In the genomic region with DNA sequence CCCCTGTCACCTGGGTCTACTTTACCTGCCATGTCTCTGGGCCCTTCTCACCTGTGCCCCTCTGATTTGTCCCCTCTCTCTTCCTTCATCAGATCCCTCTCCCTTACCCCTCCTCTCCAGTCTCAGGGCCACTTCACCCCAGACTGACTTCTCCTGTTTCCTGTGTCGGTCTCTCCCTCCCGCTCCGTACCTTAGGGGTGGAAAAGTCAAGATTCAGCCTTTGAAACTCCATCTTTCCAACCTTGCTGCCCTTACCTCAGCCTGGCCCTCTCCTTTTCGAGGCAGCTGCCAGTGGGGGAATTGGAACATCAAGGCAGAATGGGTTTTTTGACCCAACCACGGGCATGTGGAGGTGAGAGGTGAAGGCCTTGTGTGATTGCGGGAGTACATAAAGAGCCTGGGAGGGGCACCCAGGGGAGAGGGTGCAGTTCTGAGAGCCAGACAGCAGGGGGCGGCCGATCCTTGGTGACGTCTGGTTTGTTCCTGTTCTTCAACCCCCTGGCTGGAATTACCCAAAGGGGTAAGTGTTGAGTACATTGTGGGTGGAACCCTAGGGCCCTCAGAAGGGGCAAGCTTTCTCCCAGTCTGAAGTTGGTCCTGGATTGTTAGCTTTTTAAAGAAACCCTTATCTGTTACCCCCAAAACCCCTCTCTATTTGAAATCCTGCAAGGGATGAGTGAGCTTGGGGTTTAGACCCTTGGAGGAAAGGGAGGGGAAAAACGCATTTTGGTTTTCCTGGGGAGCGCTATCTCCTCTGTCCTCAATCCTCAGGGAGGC, we compare ENCODE assay signal across 8 cellular contexts. TPM values are rescaled to one million over a fixed set of nuclear protein-coding genes. Genes with fewer than 3 reads are reported as not detected.
DNase-seq lines count a peak whose midpoint lies in the region; ATAC-seq and TF ChIP-seq lines count a peak whose summit lies in the region.

No MANE protein-coding gene starts in this region.

- H3K79me2 ChIP-seq in MM.1S (ENCODE audit: low read length) (no peaks in the 10 kb centered on the region), SU-DHL-6 (ENCODE audit: insufficient read depth, low read length) (no peaks in the 10 kb centered on the region)

- peaks cover 40% of the 10 kb centered on the region for H3K27me3 Mint-ChIP-seq in activated naive CD8-positive, alpha-beta T cell treated with anti-CD3 and anti-CD28 coated beads for 36 hours

- no peaks in the 10 kb centered on the region for H3K36me3 ChIP-seq in MM.1S (replicated peaks; ENCODE audit: insufficient read depth, low read length)
- no peaks in the 10 kb centered on the region for H3K36me3 ChIP-seq in SU-DHL-6 (ENCODE audit: low read length)
- H3K36me3 ChIP-seq in cardiac muscle cell = no peaks in the 10 kb centered on the region

- H3K4me2 ChIP-seq in MM.1S (ENCODE audit: low read depth, low read length) (no peak overlapping the region), SU-DHL-6 (ENCODE audit: low read depth, low read length, poor library complexity, severe bottlenecking) (no peak overlapping the region)

- H3K4me1 ChIP-seq in MM.1S (ENCODE audit: low read length) = no peaks in the 10 kb centered on the region
- H3K4me1 ChIP-seq in cardiac muscle cell (ENCODE audit: low read depth) = peaks cover 12% of the 10 kb centered on the region

- H3K9ac ChIP-seq in MM.1S (ENCODE audit: low read length) = no peak overlapping the region
- H3K9ac ChIP-seq in SU-DHL-6 (ENCODE audit: low read length) = no peak overlapping the region

- H3K27ac Mint-ChIP-seq in activated naive CD8-positive, alpha-beta T cell treated with anti-CD3 and anti-CD28 coated beads for 36 hours = no peak overlapping the region

- no peaks in the 10 kb centered on the region for H3K9me3 Mint-ChIP-seq in activated naive CD8-positive, alpha-beta T cell treated with anti-CD3 and anti-CD28 coated beads for 36 hours

- DNase-seq in AG08395 (ENCODE audit: low spot score) (peak; percentile 89), MM.1S (peak; percentile 58), cardiac muscle cell (ENCODE audit: low read depth in 1 of 2, low spot score in 1 of 2) (peak; percentile 74 to 78), renal cortical epithelial cell (ENCODE audit: low read depth) (peak; percentile 44)
- DNase-seq in activated naive CD8-positive, alpha-beta T cell treated with anti-CD3 and anti-CD28 coated beads for 36 hours = peak; percentile 76

- H3K27me3 ChIP-seq in MM.1S (replicated peaks; ENCODE audit: insufficient read depth, low read length) (peaks cover 12% of the 10 kb centered on the region; the same call in 1 of the 2 replicates), SU-DHL-6 (ENCODE audit: low read length) (no peaks in the 10 kb centered on the region), cardiac muscle cell (peaks cover 15% of the 10 kb centered on the region)

- H3K4me1 Mint-ChIP-seq in activated naive CD8-positive, alpha-beta T cell treated with anti-CD3 and anti-CD28 coated beads for 36 hours = no peaks in the 10 kb centered on the region

- H3F3A ChIP-seq in MM.1S (ENCODE audit: insufficient read depth, low read length) (no peaks in the 10 kb centered on the region), SU-DHL-6 (ENCODE audit: insufficient read depth) (no peaks in the 10 kb centered on the region)

- TF ChIP-seq CTCF in MM.1S (IDR thresholded peaks at IDR 0.05; ENCODE audit: low read length) (peak; percentile 89), SU-DHL-6 (IDR thresholded peaks at IDR 0.05; ENCODE audit: insufficient read depth, low read length, poor library complexity, severe bottlenecking) (peak; percentile 90), cardiac muscle cell (IDR thresholded peaks at IDR 0.05; ENCODE audit: low read depth, low read length) (peak; percentile 89)

- no peak overlapping the region for H2AFZ ChIP-seq in MM.1S (ENCODE audit: low read length)
- H2AFZ ChIP-seq in SU-DHL-6 (ENCODE audit: low read depth, low read length, severe bottlenecking) = no peak overlapping the region

- ATAC-seq in GM18909 (IDR thresholded peaks at IDR 0.05; ENCODE audit: poor library complexity, unreplicated experiment) (peak; percentile 56), HG03354 (IDR thresholded peaks at IDR 0.05; ENCODE audit: poor library complexity, severe bottlenecking, unreplicated experiment) (no peak)

- H3K27ac ChIP-seq in MM.1S (ENCODE audit: low read length) = no peak overlapping the region
- H3K27ac ChIP-seq in SU-DHL-6 (ENCODE audit: low read depth, low read length) = no peak overlapping the region
- H3K27ac ChIP-seq in cardiac muscle cell = no peak overlapping the region

- H3K4me3 ChIP-seq in MM.1S (ENCODE audit: low read length) = no peak overlapping the region
- H3K4me3 ChIP-seq in SU-DHL-6 (ENCODE audit: insufficient read depth, low read length, poor library complexity, severe bottlenecking) = no peak overlapping the region
- H3K4me3 ChIP-seq in cardiac muscle cell = no peak overlapping the region

- no peak overlapping the region for H3K4me3 Mint-ChIP-seq in activated naive CD8-positive, alpha-beta T cell treated with anti-CD3 and anti-CD28 coated beads for 36 hours

- H3K9me3 ChIP-seq in MM.1S (replicated peaks; ENCODE audit: insufficient read depth, low read length) (no peaks in the 10 kb centered on the region), SU-DHL-6 (ENCODE audit: insufficient read depth, low read length) (no peaks in the 10 kb centered on the region), cardiac muscle cell (ENCODE audit: low read depth) (no peaks in the 10 kb centered on the region)

- no peaks in the 10 kb centered on the region for H3K9me2 ChIP-seq in MM.1S (replicated peaks; ENCODE audit: insufficient read depth, low read length)
- no peaks in the 10 kb centered on the region for H3K9me2 ChIP-seq in SU-DHL-6 (replicated peaks; ENCODE audit: insufficient read depth, low read length)

- H4K20me1 ChIP-seq in MM.1S (ENCODE audit: insufficient read depth, low read length) (no peaks in the 10 kb centered on the region), SU-DHL-6 (ENCODE audit: low read depth, low read length) (no peaks in the 10 kb centered on the region)

- no peaks in the 10 kb centered on the region for H3K36me3 Mint-ChIP-seq in activated naive CD8-positive, alpha-beta T cell treated with anti-CD3 and anti-CD28 coated beads for 36 hours

RNA-seq across cellular contexts. Expression of a gene that starts 12.3 kb away (rescaled TPM):
- total RNA-seq in activated naive CD8-positive, alpha-beta T cell treated with anti-CD3 and anti-CD28 coated beads for 36 hours = not detected
- not detected in 2 replicates for total RNA-seq in cardiac muscle cell
- polyA plus RNA-seq in cardiac muscle cell = not detected in 2 replicates
- not detected in 2 replicates for total RNA-seq in renal cortical epithelial cell
